In the genomic region with DNA sequence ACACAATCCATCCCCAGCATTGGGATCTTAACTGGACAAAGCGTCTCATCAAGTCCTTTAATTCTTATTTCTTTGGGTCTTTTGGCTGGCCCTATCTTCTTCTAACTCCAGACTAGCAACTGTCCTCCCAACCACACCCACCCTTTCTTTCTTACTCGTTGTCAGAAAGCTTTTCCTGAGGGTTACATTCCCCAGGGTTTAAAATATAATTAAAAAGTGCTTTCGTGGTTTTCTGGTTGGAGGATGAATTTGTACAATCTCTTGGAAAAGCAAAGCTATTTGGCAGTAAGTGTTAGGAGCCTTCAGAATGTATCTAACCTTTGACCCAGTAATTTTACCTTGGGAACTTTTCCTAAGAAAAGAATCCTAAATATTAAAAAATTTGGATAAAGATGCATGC, we compare ENCODE assay signal across 23 cellular contexts. TPM values are rescaled to one million over a fixed set of nuclear protein-coding genes. Genes with fewer than 3 reads are reported as not detected.
"Had no signal": no experiment of that assay in that cellular context is flagged by ENCODE, and none has a peak within 500 bp of the region (broad histone marks: within the 10 kb centered on the region; RNA-seq: fewer than 3 reads in every experiment).

No MANE protein-coding gene starts in this region.

- H3K27me3 Mint-ChIP-seq: progenitor cell of endocrine pancreas had no signal

- H3K27me3 ChIP-seq: hepatocyte, ovary, spleen, suprapubic skin, tibial artery, upper lobe of right lung had no signal

- H3K79me2 ChIP-seq: hepatocyte had no signal

- H3K4me3 Mint-ChIP-seq: naive thymus-derived CD8-positive, alpha-beta T cell; nephron; stimulated activated effector memory CD8-positive, alpha-beta T cell treated with anti-CD3 and anti-CD28 coated beads, Interleukin-12 subunit alpha, Interleukin-12 subunit beta, amount 100 ng/mL, for 72 hours; stimulated activated naive CD8-positive, alpha-beta T cell treated with anti-CD3 and anti-CD28 coated beads, Interleukin-15, Interleukin-2, amounts not matched to agents 100 ng/mL and 50 ng/mL, for 24 hours had no signal

- H3K4me2 ChIP-seq: hepatocyte had no signal

- H3K9me3 ChIP-seq: left ventricle myocardium inferior, mucosa of descending colon, ovary, spleen, suprapubic skin, thoracic aorta, tibial artery, upper lobe of right lung had no signal

- H3K4me1 ChIP-seq: left ventricle myocardium inferior, spleen, suprapubic skin, tibial artery, upper lobe of right lung had no signal

- H3K36me3 ChIP-seq: left ventricle myocardium inferior, ovary, spleen, suprapubic skin, thoracic aorta, tibial artery, upper lobe of right lung had no signal

- H2AFZ ChIP-seq: hepatocyte had no signal

- H3K9me3 Mint-ChIP-seq: naive thymus-derived CD8-positive, alpha-beta T cell; nephron; stimulated activated effector memory CD8-positive, alpha-beta T cell treated with anti-CD3 and anti-CD28 coated beads, Interleukin-12 subunit alpha, Interleukin-12 subunit beta, amount 100 ng/mL, for 72 hours; stimulated activated naive CD8-positive, alpha-beta T cell treated with anti-CD3 and anti-CD28 coated beads, Interleukin-15, Interleukin-2, amounts not matched to agents 100 ng/mL and 50 ng/mL, for 24 hours had no signal

- H3K4me1 Mint-ChIP-seq: naive thymus-derived CD8-positive, alpha-beta T cell; stimulated activated effector memory CD8-positive, alpha-beta T cell treated with anti-CD3 and anti-CD28 coated beads, Interleukin-12 subunit alpha, Interleukin-12 subunit beta, amount 100 ng/mL, for 72 hours had no signal

- DNase-seq: islet precursor cell; left ventricle myocardium inferior; midbrain; mucosa of descending colon; naive thymus-derived CD8-positive, alpha-beta T cell; ovary; retina; right cardiac atrium; small intestine; spleen; stimulated activated CD4-positive, alpha-beta T cell treated with anti-CD3 and anti-CD28 coated beads, Interleukin-4, amount 100 ng/mL, for 24 hours; stimulated activated naive CD4-positive, alpha-beta T cell; tibial artery; upper lobe of right lung had no signal

- H3K27ac Mint-ChIP-seq: naive thymus-derived CD8-positive, alpha-beta T cell; nephron; progenitor cell of endocrine pancreas; stimulated activated effector memory CD8-positive, alpha-beta T cell treated with anti-CD3 and anti-CD28 coated beads, Interleukin-12 subunit alpha, Interleukin-12 subunit beta, amount 100 ng/mL, for 72 hours; stimulated activated naive CD8-positive, alpha-beta T cell treated with anti-CD3 and anti-CD28 coated beads, Interleukin-15, Interleukin-2, amounts not matched to agents 100 ng/mL and 50 ng/mL, for 24 hours had no signal

- H3K4me3 ChIP-seq: hepatocyte, left ventricle myocardium inferior, lung, mucosa of descending colon, ovary, spleen, suprapubic skin, thoracic aorta, tibial artery, upper lobe of right lung had no signal

- H3K27ac ChIP-seq: hepatocyte, left ventricle myocardium inferior, ovary, spleen, suprapubic skin, thoracic aorta, tibial artery, upper lobe of right lung had no signal

- H3K36me3 Mint-ChIP-seq: naive thymus-derived CD8-positive, alpha-beta T cell; stimulated activated effector memory CD8-positive, alpha-beta T cell treated with anti-CD3 and anti-CD28 coated beads, Interleukin-12 subunit alpha, Interleukin-12 subunit beta, amount 100 ng/mL, for 72 hours had no signal

- ATAC-seq: mucosa of descending colon; naive thymus-derived CD8-positive, alpha-beta T cell; right cardiac atrium; sciatic nerve; stimulated activated effector memory CD8-positive, alpha-beta T cell treated with anti-CD3 and anti-CD28 coated beads, Interleukin-12 subunit alpha, Interleukin-12 subunit beta, amount 100 ng/mL, for 72 hours; upper lobe of right lung had no signal

RNA-seq across cellular contexts. Expression of a gene that starts 10.4 kb away (rescaled TPM):
- total RNA-seq: naive thymus-derived CD8-positive, alpha-beta T cell had no signal
- polyA plus RNA-seq: naive thymus-derived CD8-positive, alpha-beta T cell had no signal
